8 cellular contexts compared by ENCODE assay signal in the genomic region with DNA sequence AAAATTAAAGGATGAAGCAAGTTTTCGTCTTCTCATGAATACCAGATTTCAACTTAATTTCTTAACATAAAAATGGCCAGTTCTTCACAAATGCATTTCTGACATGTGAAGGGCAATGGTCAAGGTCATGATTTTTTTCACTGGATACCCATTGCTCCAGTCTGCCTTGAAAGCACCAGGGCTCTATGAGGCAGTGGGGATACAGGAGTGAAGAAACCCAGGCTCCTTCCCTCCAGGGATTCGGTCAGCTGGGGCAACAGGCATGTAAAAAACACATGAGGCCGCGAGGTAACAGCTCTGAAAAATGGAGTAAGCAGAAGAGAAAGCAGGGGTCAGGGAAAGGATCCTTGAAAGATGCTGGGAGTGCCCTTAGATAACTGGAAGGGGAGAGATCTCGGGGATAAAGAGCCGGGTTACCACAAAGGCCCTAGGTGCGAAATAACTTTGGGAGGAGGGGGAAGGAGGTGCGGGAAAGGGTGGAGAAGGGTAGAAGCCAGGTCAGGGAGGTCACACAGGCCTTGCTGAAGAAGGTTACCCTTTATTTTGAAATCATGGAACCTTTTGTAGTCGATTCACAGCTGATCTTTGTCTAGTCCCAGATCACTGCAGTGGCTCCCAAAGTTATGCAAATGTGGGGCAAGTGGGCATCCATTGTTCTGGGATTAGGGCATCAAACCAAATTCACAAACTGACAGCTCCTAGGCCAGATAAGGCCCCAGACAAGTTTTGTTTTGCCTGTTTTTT. TPM values are rescaled to one million over a fixed set of nuclear protein-coding genes. Genes with fewer than 3 reads are reported as not detected.
DNase-seq lines count a peak whose midpoint lies in the region; ATAC-seq, FAIRE-seq and TF ChIP-seq lines count a peak whose summit lies in the region.

No MANE protein-coding gene starts in this region.

- H3K27me3 ChIP-seq in HL-60 (ENCODE audit: insufficient read depth, poor library complexity, severe bottlenecking) (no peaks in the 10 kb centered on the region), adrenal gland (no peaks in the 10 kb centered on the region), keratinocyte (ENCODE audit: control insufficient read depth, extremely low read depth, insufficient read depth, low read length) (no peaks in the 10 kb centered on the region)

- H3K9me1 ChIP-seq in keratinocyte (ENCODE audit: control insufficient read depth, extremely low read depth, insufficient read depth, low read length) = no peaks in the 10 kb centered on the region

- H3K4me3 Mint-ChIP-seq in stimulated activated effector memory CD8-positive, alpha-beta T cell treated with anti-CD3 and anti-CD28 coated beads, Interleukin-12 subunit alpha, Interleukin-12 subunit beta, amount 100 ng/mL, for 72 hours = peak overlapping the region; percentile 93

- H4K20me1 ChIP-seq in keratinocyte (ENCODE audit: control insufficient read depth, extremely low read depth, insufficient read depth, low read length) = no peaks in the 10 kb centered on the region

- ATAC-seq in stimulated activated effector memory CD8-positive, alpha-beta T cell treated with anti-CD3 and anti-CD28 coated beads, Interleukin-12 subunit alpha, Interleukin-12 subunit beta, amount 100 ng/mL, for 72 hours = no peak
- ATAC-seq in HG03139 (IDR thresholded peaks at IDR 0.05; ENCODE audit: unreplicated experiment) = no peak

- H3K9me3 ChIP-seq in adrenal gland (replicated peaks in 1 of 3) = no peaks in the 10 kb centered on the region
- peaks cover 4% of the 10 kb centered on the region for H3K9me3 ChIP-seq in keratinocyte (ENCODE audit: control insufficient read depth, low read depth, low read length)

- H3K27ac ChIP-seq in HL-60 (replicated peaks) (peak overlapping the region; percentile 89), adrenal gland (peak overlapping the region; percentile 73 to 99 (median 97)), keratinocyte (ENCODE audit: control insufficient read depth, insufficient read depth, low read length) (peak overlapping the region; percentile 95)

- peak overlapping the region; percentile 56; the same call in 1 of the 2 replicates for H3K4me3 ChIP-seq in HL-60 (replicated peaks; ENCODE audit: insufficient read depth, low read length)
- H3K4me3 ChIP-seq in adrenal gland = peak overlapping the region in 1 of 4 donors; percentile 80
- peak overlapping the region in 2 of 3 experiments; percentile 40 to 79 for H3K4me3 ChIP-seq in keratinocyte (ENCODE audit: control insufficient read depth in 2 of 3, extremely low read depth in 1 of 3, insufficient read depth in 2 of 3, low read depth in 1 of 3, low read length in 3 of 3)

- peaks cover 9 to 17% of the 10 kb centered on the region in 2 donors for H3K4me1 ChIP-seq in adrenal gland (replicated peaks in 1 of 2)
- H3K4me1 ChIP-seq in keratinocyte (ENCODE audit: control insufficient read depth, extremely low read depth, insufficient read depth, low read length) = peaks cover 7% of the 10 kb centered on the region

- H3K79me2 ChIP-seq in keratinocyte (ENCODE audit: control insufficient read depth, insufficient read depth, low read length) = peaks cover 7% of the 10 kb centered on the region

- DNase-seq in HL-60 (ENCODE audit: low read depth in 1 of 2, low spot score in 1 of 2) (no peak), adrenal gland (no peak), keratinocyte (ENCODE audit: low read depth, low spot score) (no peak), GM13977 (ENCODE audit: low spot score) (no peak)
- DNase-seq in stimulated activated effector memory CD8-positive, alpha-beta T cell treated with anti-CD3 and anti-CD28 coated beads, Interleukin-12 subunit alpha, Interleukin-12 subunit beta, amount 100 ng/mL, for 72 hours (ENCODE audit: low spot score in 2 of 2) = no peak
- DNase-seq in activated effector memory CD4-positive, alpha-beta T cell treated with Interleukin-2 at 50 U/mL for 16 hours = no peak
- DNase-seq in stimulated activated CD8-positive, alpha-beta memory T cell treated with anti-CD3 and anti-CD28 coated beads, Interleukin-4, amount 100 ng/mL, for 48 hours = no peak

- H3K9me3 Mint-ChIP-seq in stimulated activated effector memory CD8-positive, alpha-beta T cell treated with anti-CD3 and anti-CD28 coated beads, Interleukin-12 subunit alpha, Interleukin-12 subunit beta, amount 100 ng/mL, for 72 hours = peaks cover under 1% of the 10 kb centered on the region

- in situ Hi-C loops in GM13977 (cut with MboI; ENCODE audit: low pct_unique_long_range_greater_than_20kb, low sequenced_read_pairs, unreplicated experiment) = no loop called here

- H3K4me2 ChIP-seq in keratinocyte (ENCODE audit: control insufficient read depth, extremely low read depth, insufficient read depth, low read depth, low read length) = peak overlapping the region; percentile 97

- no peak overlapping the region for H2AFZ ChIP-seq in keratinocyte (ENCODE audit: control insufficient read depth, low read length)

- 89 to 92% (median 91%) methylated on average over 9 of the region's 9 CpGs for WGBS in adrenal gland, 4 donors

- intact Hi-C loops in adrenal gland (cut with DNase I) = loop anchor here in 1 of 2 donors (5.0 to 10.0 kb wide), 2 partner anchors 115 to 173 kb away; no protein-coding TSS in a partner anchor

- no peak overlapping the region for H3K27ac Mint-ChIP-seq in stimulated activated effector memory CD8-positive, alpha-beta T cell treated with anti-CD3 and anti-CD28 coated beads, Interleukin-12 subunit alpha, Interleukin-12 subunit beta, amount 100 ng/mL, for 72 hours

- no peak for TF ChIP-seq CTCF in HL-60 (IDR thresholded peaks at IDR 0.05; ENCODE audit: insufficient read depth, low read length)
- no peak for TF ChIP-seq CTCF in adrenal gland (IDR thresholded peaks at IDR 0.05)
- TF ChIP-seq CTCF in keratinocyte (optimal IDR thresholded peaks at IDR 0.05 in 1 of 3, IDR thresholded peaks at IDR 0.05 in 1 of 3, conservative IDR thresholded peaks at IDR 0.05 in 1 of 3; ENCODE audit: extremely low read depth in 1 of 3, insufficient read depth in 2 of 3, low read length in 3 of 3) = no peak
- no peak for TF ChIP-seq CTCF in GM13977 (IDR thresholded peaks at IDR 0.05; ENCODE audit: extremely low read depth, insufficient read depth, missing control alignments)

- peaks cover 35% of the 10 kb centered on the region for H3K4me1 Mint-ChIP-seq in stimulated activated effector memory CD8-positive, alpha-beta T cell treated with anti-CD3 and anti-CD28 coated beads, Interleukin-12 subunit alpha, Interleukin-12 subunit beta, amount 100 ng/mL, for 72 hours

- FAIRE-seq in keratinocyte (lab: Jason Lieb, UNC) = no peak

- H3K9ac ChIP-seq in keratinocyte (ENCODE audit: control insufficient read depth, extremely low read depth, insufficient read depth, low read length) = peak overlapping the region; percentile 90

- H3K36me3 ChIP-seq in adrenal gland (replicated peaks in 1 of 2) (no peaks in the 10 kb centered on the region), keratinocyte (ENCODE audit: control insufficient read depth in 2 of 2, extremely low read depth in 1 of 2, insufficient read depth in 2 of 2, low read length in 2 of 2) (no peaks in the 10 kb centered on the region)

- TF ChIP-seq POLR2A in adrenal gland (IDR thresholded peaks at IDR 0.05) = no peak

- dilution Hi-C loops in keratinocyte (cut with MboI; ENCODE audit: extremely low pct_ligation_motif_present, low sequenced_read_pairs) = no loop called here

- H3K36me3 Mint-ChIP-seq in stimulated activated effector memory CD8-positive, alpha-beta T cell treated with anti-CD3 and anti-CD28 coated beads, Interleukin-12 subunit alpha, Interleukin-12 subunit beta, amount 100 ng/mL, for 72 hours = peaks cover 12% of the 10 kb centered on the region

RNA-seq across cellular contexts. Expression of a gene that starts 5.2 kb away (rescaled TPM):
- total RNA-seq in adrenal gland = 10 to 100 TPM; 12.0 to 28.4 (median 18.2) TPM
- 10 to 100 TPM in 2 of 3 donors, 1 to 10 TPM in 1; 8.8 to 16.5 (median 13.2) TPM for polyA plus RNA-seq in adrenal gland
- polyA plus RNA-seq in keratinocyte = 19.3 to 49.0 TPM (median 26.8 TPM) in 3 replicates
- polyA plus RNA-seq in keratinocyte (2011; ENCODE audit: low read depth) = 12.5 TPM
- 35.1 and 48.4 TPM in 2 replicates for polyA plus RNA-seq in keratinocyte (2011; cell fraction: cytosol; rRNA removed)
- 60.5 and 62.9 TPM in 2 replicates for polyA plus RNA-seq in keratinocyte (2011; cell fraction: nucleus; rRNA removed)
- 13.7 and 34.9 TPM in 2 replicates for polyA plus RNA-seq in keratinocyte (2012; ENCODE audit: low replicate concordance)
- polyA minus RNA-seq in keratinocyte = 25.3 to 97.0 TPM (median 30.5 TPM) in 3 replicates
- polyA minus RNA-seq in keratinocyte (2011; cell fraction: cytosol; rRNA and poly(A)+ RNA removed) = 39.7 TPM
- polyA minus RNA-seq in keratinocyte (2011; cell fraction: nucleus; rRNA and poly(A)+ RNA removed) = 35.9 and 60.3 TPM in 2 replicates
